In the genomic region with DNA sequence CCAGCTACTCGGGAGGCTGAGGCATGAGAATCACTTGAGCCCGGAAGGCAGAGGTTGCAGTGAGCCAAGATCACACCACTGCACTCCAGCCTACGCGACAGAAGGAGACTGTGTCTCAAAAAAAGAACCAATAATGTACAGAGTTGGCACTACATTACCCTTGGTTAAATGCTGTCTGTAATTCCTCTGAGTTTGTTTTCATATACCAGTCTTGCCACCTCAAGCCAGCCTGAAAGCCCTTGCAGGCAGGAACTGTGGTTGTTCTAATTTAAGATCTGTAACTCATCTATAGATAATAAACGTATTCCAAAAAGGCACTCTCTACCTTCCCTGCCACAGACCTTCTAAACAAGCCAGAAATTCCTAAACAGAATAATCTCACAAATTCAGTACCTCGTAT, we compare ENCODE assay signal across 26 cellular contexts. TPM values are rescaled to one million over a fixed set of nuclear protein-coding genes. Genes with fewer than 3 reads are reported as not detected.
A peak's percentile ranks its signal among the peaks of the same experiment; 100 is the strongest.
DNase-seq lines count a peak whose midpoint lies in the region; ATAC-seq and TF ChIP-seq lines count a peak whose summit lies in the region.
"Had no signal": no experiment of that assay in that cellular context is flagged by ENCODE, and none has a peak within 500 bp of the region (broad histone marks: within the 10 kb centered on the region; RNA-seq: fewer than 3 reads in every experiment).

No MANE protein-coding gene starts in this region.

- TF ChIP-seq CTCF in cardiac muscle cell (IDR thresholded peaks at IDR 0.05; ENCODE audit: low read depth, low read length) (no peak), right atrium auricular region (IDR thresholded peaks at IDR 0.05) (no peak), neural crest cell (conservative IDR thresholded peaks at IDR 0.05) (no peak), sigmoid colon (IDR thresholded peaks at IDR 0.05) (no peak)

- no peak overlapping the region for H3K4me3 ChIP-seq in cardiac muscle cell
- H3K4me3 ChIP-seq in right atrium auricular region, result no peak overlapping the region
- no peak overlapping the region for H3K4me3 ChIP-seq in Jurkat, Clone E6-1 (ENCODE audit: low read length)
- H3K4me3 ChIP-seq in sigmoid colon, result no peak overlapping the region
- H3K4me3 ChIP-seq: lower lobe of right lung, SJCRH30, stomach, tibial nerve had no signal

- no peaks in the 10 kb centered on the region for H3K9me3 Mint-ChIP-seq in activated naive CD8-positive, alpha-beta T cell treated with anti-CD3 and anti-CD28 coated beads for 36 hours
- H3K9me3 Mint-ChIP-seq in neural crest cell, result no peaks in the 10 kb centered on the region

- H3K4me1 Mint-ChIP-seq in activated naive CD8-positive, alpha-beta T cell treated with anti-CD3 and anti-CD28 coated beads for 36 hours, result peaks cover 70% of the 10 kb centered on the region
- peaks cover 16% of the 10 kb centered on the region for H3K4me1 Mint-ChIP-seq in neural crest cell

- H3K27me3 ChIP-seq in cardiac muscle cell (no peaks in the 10 kb centered on the region), right atrium auricular region (no peaks in the 10 kb centered on the region), sigmoid colon (no peaks in the 10 kb centered on the region)
- H3K27me3 ChIP-seq: SJCRH30, stomach, tibial nerve had no signal

- WGBS in sigmoid colon, 2 donors, result 84 to 92% methylated on average over 6 of the region's 6 CpGs

- peaks cover 22% of the 10 kb centered on the region for H3K4me1 ChIP-seq in cardiac muscle cell (ENCODE audit: low read depth)
- peaks cover 0 to 15% of the 10 kb centered on the region in 2 donors for H3K4me1 ChIP-seq in right atrium auricular region
- H3K4me1 ChIP-seq in sigmoid colon, result peaks cover 0 to 50% (median 32%) of the 10 kb centered on the region in 4 donors

- no peaks in the 10 kb centered on the region for H3K36me3 ChIP-seq in cardiac muscle cell
- no peaks in the 10 kb centered on the region for H3K36me3 ChIP-seq in right atrium auricular region
- peaks cover 0 to 4% (median 0%) of the 10 kb centered on the region in 4 donors for H3K36me3 ChIP-seq in sigmoid colon
- H3K36me3 ChIP-seq: lower lobe of right lung, SJCRH30, stomach, tibial nerve had no signal

- peaks cover 25% of the 10 kb centered on the region for H3K36me3 Mint-ChIP-seq in activated naive CD8-positive, alpha-beta T cell treated with anti-CD3 and anti-CD28 coated beads for 36 hours
- peaks cover 6% of the 10 kb centered on the region for H3K36me3 Mint-ChIP-seq in neural crest cell (ENCODE audit: low read depth)

- no peak for ATAC-seq in HG02571 (IDR thresholded peaks at IDR 0.05; ENCODE audit: unreplicated experiment)
- ATAC-seq in HG02642 (IDR thresholded peaks at IDR 0.05; ENCODE audit: poor library complexity, unreplicated experiment), result no peak
- ATAC-seq: activated CD4-positive, alpha-beta T cell treated with anti-CD3 and anti-CD28 coated beads for 36 hours; HepG2; lower lobe of right lung; Panc1 had no signal

- H3K4me3 Mint-ChIP-seq in activated naive CD8-positive, alpha-beta T cell treated with anti-CD3 and anti-CD28 coated beads for 36 hours, result no peak overlapping the region
- peak overlapping the region; percentile 64 for H3K4me3 Mint-ChIP-seq in neural crest cell
- H3K4me3 Mint-ChIP-seq: activated CD4-positive, alpha-beta T cell treated with anti-CD3 and anti-CD28 coated beads for 36 hours had no signal

- no peak for TF ChIP-seq POLR2A in sigmoid colon (IDR thresholded peaks at IDR 0.05)

- TF ChIP-seq EP300 in sigmoid colon (IDR thresholded peaks at IDR 0.05), result no peak

- peak overlapping the region; percentile 69 for H3K27ac Mint-ChIP-seq in activated naive CD8-positive, alpha-beta T cell treated with anti-CD3 and anti-CD28 coated beads for 36 hours
- no peak overlapping the region for H3K27ac Mint-ChIP-seq in neural crest cell (ENCODE audit: unreplicated experiment)

- H3K27me3 Mint-ChIP-seq in activated naive CD8-positive, alpha-beta T cell treated with anti-CD3 and anti-CD28 coated beads for 36 hours, result no peaks in the 10 kb centered on the region
- H3K27me3 Mint-ChIP-seq in neural crest cell (ENCODE audit: low read depth), result no peaks in the 10 kb centered on the region
- H3K27me3 Mint-ChIP-seq: activated CD4-positive, alpha-beta T cell treated with anti-CD3 and anti-CD28 coated beads for 36 hours had no signal

- H3K9me3 ChIP-seq in cardiac muscle cell (ENCODE audit: low read depth), result no peaks in the 10 kb centered on the region
- H3K9me3 ChIP-seq in right atrium auricular region, result no peaks in the 10 kb centered on the region
- no peaks in the 10 kb centered on the region for H3K9me3 ChIP-seq in sigmoid colon
- H3K9me3 ChIP-seq: lower lobe of right lung, stomach, tibial nerve had no signal

- H3K27ac ChIP-seq in cardiac muscle cell (peak overlapping the region; percentile 13), right atrium auricular region (no peak overlapping the region), sigmoid colon (no peak overlapping the region)
- H3K27ac ChIP-seq: C4-2B, lower lobe of right lung, SJCRH30, stomach, tibial nerve had no signal

- intact Hi-C loops in sigmoid colon (cut with DNase I), result loop anchor here (10.0 kb wide), 1 partner anchor 67 kb away; no protein-coding TSS in a partner anchor

- DNase-seq in cardiac muscle cell (ENCODE audit: low read depth in 1 of 2, low spot score in 1 of 2), result no peak
- DNase-seq in right atrium auricular region (ENCODE audit: low spot score), result no peak
- peak; percentile 70 for DNase-seq in Jurkat, Clone E6-1 (ENCODE audit: low read depth, low spot score)
- no peak for DNase-seq in activated naive CD8-positive, alpha-beta T cell treated with anti-CD3 and anti-CD28 coated beads for 36 hours
- DNase-seq in neural crest cell (ENCODE audit: low read depth, low spot score), result no peak
- DNase-seq in sigmoid colon, result no peak
- DNase-seq: activated CD4-positive, alpha-beta T cell treated with anti-CD3 and anti-CD28 coated beads for 36 hours; activated effector memory CD4-positive, alpha-beta T cell treated with anti-CD3 and anti-CD28 coated beads, Interleukin-2, amount 50 U/mL, for 16 hours; aorta; caudate nucleus; dermis blood vessel endothelial cell; DMS153; HCEC 1CT; lower lobe of right lung; NCI-H1417; NCI-H510A; NK-92 treated with Interleukin-12 subunit alpha and Interleukin-12 subunit beta, amount 100 ng/mL, for 24 hours; SJCRH30; stimulated activated CD4-positive, alpha-beta T cell treated with anti-CD3 and anti-CD28 coated beads, Interleukin-15, amount 100 ng/mL, for 24 hours; stomach had no signal

RNA-seq across cellular contexts. Expression of a gene that starts 4.3 kb away (rescaled TPM):
- 69.4 and 109 TPM in 2 replicates for total RNA-seq in cardiac muscle cell
- 52.6 and 61.2 TPM in 2 replicates for polyA plus RNA-seq in cardiac muscle cell
- total RNA-seq in right atrium auricular region, result 10 to 100 TPM; 26.6 to 29.2 TPM
- polyA plus RNA-seq in Jurkat, Clone E6-1 (2012; ENCODE audit: insufficient read depth, insufficient read length), result 41.7 TPM
- 10 to 100 TPM; 60.9 to 65.5 TPM for total RNA-seq in activated naive CD8-positive, alpha-beta T cell treated with anti-CD3 and anti-CD28 coated beads for 36 hours
- total RNA-seq in neural crest cell, result 121 and 126 TPM in 2 replicates
- 100 to 1,000 TPM in 1 of 4 donors, 10 to 100 TPM in 3; 70.7 to 130 (median 79.7) TPM for total RNA-seq in sigmoid colon
- polyA plus RNA-seq in sigmoid colon, result 10 to 100 TPM in 2 of 3 donors, 1 to 10 TPM in 1; 9.7 to 25.0 (median 13.8) TPM
